ENCODE assay signal across 14 cellular contexts in the genomic region with DNA sequence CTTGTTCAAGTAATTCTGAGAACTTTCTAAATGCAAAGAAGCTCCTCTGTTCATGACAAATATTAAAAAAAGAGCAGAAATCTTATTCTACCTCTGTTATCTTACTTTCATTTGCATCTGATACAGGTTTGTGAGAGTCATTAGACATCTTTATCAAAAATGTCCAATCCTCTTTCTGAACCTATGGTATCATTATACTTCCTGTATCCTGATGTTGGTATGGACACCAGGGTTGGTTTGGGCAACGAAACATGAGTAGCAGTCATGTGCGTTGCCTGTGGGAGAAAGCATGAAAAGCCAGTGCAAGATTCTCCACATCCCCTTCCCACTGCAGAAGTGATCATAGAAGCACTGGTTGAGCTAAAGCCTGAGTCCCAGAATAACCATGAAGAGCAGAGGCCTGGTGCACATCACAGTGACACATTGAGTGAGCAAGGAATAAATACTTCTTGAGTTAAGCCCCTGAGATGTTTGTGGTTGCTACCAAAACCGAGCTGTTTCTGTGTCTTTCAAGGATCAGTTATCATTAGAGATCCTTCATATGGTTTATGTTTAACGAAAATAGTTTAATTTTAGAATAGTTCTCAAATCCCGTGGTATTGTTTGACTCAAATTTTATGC.
DNase-seq lines count a peak whose midpoint lies in the region; ATAC-seq, FAIRE-seq and TF ChIP-seq lines count a peak whose summit lies in the region.
"Had no signal": no experiment of that assay in that cellular context is flagged by ENCODE, and none has a peak within 500 bp of the region (broad histone marks: within the 10 kb centered on the region; RNA-seq: fewer than 3 reads in every experiment).

No MANE protein-coding gene starts in this region.

- H3K4me1 Mint-ChIP-seq in activated B cell treated with CpG ODN at 0.5 μM for 24 hours (peaks cover 81% of the 10 kb centered on the region), nephron progenitor cell (no peaks in the 10 kb centered on the region)

- in situ Hi-C loops in G401 (cut with HindIII; ENCODE audit: low sequenced_read_pairs) = no loop called here

- H3K36me3 Mint-ChIP-seq in activated B cell treated with CpG ODN at 0.5 μM for 24 hours (ENCODE audit: low read depth) (peaks cover 69% of the 10 kb centered on the region), nephron progenitor cell (ENCODE audit: low read depth) (no peaks in the 10 kb centered on the region)

- TF ChIP-seq CTCF in activated B cell treated with CpG ODN at 0.5 μM for 24 hours (IDR thresholded peaks at IDR 0.05) (no peak), nephron progenitor cell (IDR thresholded peaks at IDR 0.05) (no peak), RWPE1 (conservative IDR thresholded peaks at IDR 0.05; ENCODE audit: low read depth) (no peak)

- no peak for DNase-seq in GM18507 (ENCODE audit: extremely low spot score, insufficient read length, low read depth)
- DNase-seq in activated B cell treated with CpG ODN at 0.5 μM for 24 hours = no peak
- DNase-seq in superior temporal gyrus (ENCODE audit: extremely low spot score) = no peak
- DNase-seq in G401 (ENCODE audit: low spot score) = no peak
- DNase-seq in nephron progenitor cell = no peak
- DNase-seq in RWPE1 (ENCODE audit: low spot score) = no peak
- DNase-seq: activated CD4-positive, CD25-positive, alpha-beta regulatory T cell; activated effector memory CD4-positive, alpha-beta T cell treated with anti-CD3 and anti-CD28 coated beads, Interleukin-2, amount 50 U/mL, for 16 hours; AML-193; mesendoderm; NCI-H2107; retina had no signal

- CTCF ChIA-PET in activated B cell treated with CpG ODN at 0.5 μM for 24 hours (lab: Charles Lee) = no interaction called here
- CTCF ChIA-PET in RWPE1 (lab: Yijun Ruan, JAX) = no interaction called here

- FAIRE-seq in GM18507 (lab: Jason Lieb, UNC) = peak; percentile 70

- H3K9me3 Mint-ChIP-seq in activated B cell treated with CpG ODN at 0.5 μM for 24 hours = peaks cover 6% of the 10 kb centered on the region
- peaks cover 4% of the 10 kb centered on the region for H3K9me3 Mint-ChIP-seq in nephron progenitor cell

- intact Hi-C loops in activated B cell treated with CpG ODN at 0.5 μM for 24 hours (cut with micrococcal nuclease) = loop anchor here (1.0 kb wide), 1 partner anchor 8 kb away; no protein-coding TSS in a partner anchor

- ATAC-seq in GM21423 (IDR thresholded peaks at IDR 0.05; ENCODE audit: unreplicated experiment) (peak; percentile 98), HG03045 (IDR thresholded peaks at IDR 0.05; ENCODE audit: unreplicated experiment) (peak; percentile 57), activated B cell treated with CpG ODN at 0.5 μM for 24 hours (ENCODE audit: low read depth) (peak; percentile 72)

- no peaks in the 10 kb centered on the region for H3K27me3 Mint-ChIP-seq in activated B cell treated with CpG ODN at 0.5 μM for 24 hours
- no peaks in the 10 kb centered on the region for H3K27me3 Mint-ChIP-seq in nephron progenitor cell (ENCODE audit: low read depth, poor library complexity)

- POLR2A ChIA-PET in activated B cell treated with CpG ODN at 0.5 μM for 24 hours (lab: Charles Lee) = interaction anchor here (0.8 to 1.8 kb wide), 7 partner anchors 11 to 640 kb away, joined by 3 to 7 read pairs (median 4); partner anchors contain the start of genes BANK1 and PPP3CA
- POLR2A ChIA-PET in RWPE1 (lab: Yijun Ruan, JAX; ENCODE audit: low non-redundant PET) = no interaction called here

- H3K27ac ChIP-seq in RWPE1 = no peak overlapping the region

- peak overlapping the region; percentile 64 for H3K4me3 Mint-ChIP-seq in activated B cell treated with CpG ODN at 0.5 μM for 24 hours
- no peak overlapping the region for H3K4me3 Mint-ChIP-seq in nephron progenitor cell

- peak overlapping the region; percentile 93 for H3K27ac Mint-ChIP-seq in activated B cell treated with CpG ODN at 0.5 μM for 24 hours
- H3K27ac Mint-ChIP-seq in nephron progenitor cell = no peak overlapping the region
